8 cellular contexts compared by ENCODE assay signal in the genomic region with DNA sequence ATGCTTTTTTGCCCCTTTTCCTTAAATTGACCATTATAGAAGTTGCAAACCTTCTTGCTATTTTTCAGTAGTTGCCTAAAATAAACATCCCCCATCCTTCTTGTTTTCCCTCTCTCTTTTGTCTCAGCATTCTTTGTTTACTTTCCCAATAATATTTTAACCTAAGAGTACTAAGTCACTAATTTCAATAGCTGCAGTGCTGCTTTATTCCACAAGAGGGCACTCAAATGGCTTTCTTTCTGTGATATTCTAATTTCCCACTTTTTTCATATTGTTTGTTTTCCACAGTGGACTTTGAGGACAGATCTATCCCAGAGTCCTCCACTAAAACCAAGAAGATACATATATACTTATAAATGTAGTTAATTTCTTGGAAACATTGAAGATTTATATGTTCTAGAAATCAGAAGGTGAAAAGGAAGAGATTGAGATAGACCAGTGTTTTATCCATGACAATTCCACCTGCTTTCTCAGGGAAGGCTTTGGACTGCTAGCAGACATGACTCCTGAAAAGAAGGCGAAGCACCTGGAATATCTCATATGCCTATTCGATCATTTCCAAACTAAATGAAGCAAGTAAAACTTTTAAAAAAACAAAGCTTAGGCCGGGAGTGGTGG.
A peak's percentile ranks its signal among the peaks of the same experiment; 100 is the strongest.
DNase-seq lines count a peak whose midpoint lies in the region; ATAC-seq, FAIRE-seq and TF ChIP-seq lines count a peak whose summit lies in the region.

No MANE protein-coding gene starts in this region.

- H3K4me1 ChIP-seq in suprapubic skin = no peaks in the 10 kb centered on the region

- no peak for TF ChIP-seq POLR2A in suprapubic skin (IDR thresholded peaks at IDR 0.05)

- H3K4me3 ChIP-seq in suprapubic skin = no peak overlapping the region

- 88% methylated on average over 3 of the region's 3 CpGs for WGBS in suprapubic skin

- ATAC-seq in HG03095 (IDR thresholded peaks at IDR 0.05; ENCODE audit: unreplicated experiment) (no peak), GM21447 (IDR thresholded peaks at IDR 0.05; ENCODE audit: unreplicated experiment) (no peak)

- TF ChIP-seq CTCF in GM12873 (IDR thresholded peaks at IDR 0.05; ENCODE audit: insufficient read depth, low read depth, low read length, missing control alignments) = peak; percentile 64
- peak; percentile 68 to 79 for TF ChIP-seq CTCF in suprapubic skin (IDR thresholded peaks at IDR 0.05)

- FAIRE-seq in frontal cortex (lab: Jason Lieb, UNC) = peak; percentile 59

- no peaks in the 10 kb centered on the region for H3K36me3 ChIP-seq in suprapubic skin

- DNase-seq in AG08396 (ENCODE audit: low spot score) (peak; percentile 2), SK-MEL-5 (ENCODE audit: low read depth, low spot score) (peak; percentile 44), frontal cortex (ENCODE audit: low spot score in 2 of 2) (no peak), suprapubic skin (ENCODE audit: low spot score in 2 of 2) (no peak), anterior cingulate cortex (lab: John Stamatoyannopoulos, UW) (no peak)

- H3K27me3 ChIP-seq in suprapubic skin = no peaks in the 10 kb centered on the region

- no peak for TF ChIP-seq EP300 in suprapubic skin (IDR thresholded peaks at IDR 0.05)

- in situ Hi-C loops in SK-MEL-5 (cut with HindIII; ENCODE audit: low pct_unique_long_range_greater_than_20kb, low sequenced_read_pairs) = no loop called here

- no peak overlapping the region for H3K27ac ChIP-seq in suprapubic skin

- no peaks in the 10 kb centered on the region for H3K9me3 ChIP-seq in suprapubic skin

Comparison
In these comparisons a context has a peak if more than half of its experiments do, and no peak if none do; other contexts are left out.
1. DNase-seq: peak in AG08396 (single experiment) and SK-MEL-5 (single experiment); none in frontal cortex (0 of 2), suprapubic skin (0 of 2) and anterior cingulate cortex (0 of 58).